In the genomic region with DNA sequence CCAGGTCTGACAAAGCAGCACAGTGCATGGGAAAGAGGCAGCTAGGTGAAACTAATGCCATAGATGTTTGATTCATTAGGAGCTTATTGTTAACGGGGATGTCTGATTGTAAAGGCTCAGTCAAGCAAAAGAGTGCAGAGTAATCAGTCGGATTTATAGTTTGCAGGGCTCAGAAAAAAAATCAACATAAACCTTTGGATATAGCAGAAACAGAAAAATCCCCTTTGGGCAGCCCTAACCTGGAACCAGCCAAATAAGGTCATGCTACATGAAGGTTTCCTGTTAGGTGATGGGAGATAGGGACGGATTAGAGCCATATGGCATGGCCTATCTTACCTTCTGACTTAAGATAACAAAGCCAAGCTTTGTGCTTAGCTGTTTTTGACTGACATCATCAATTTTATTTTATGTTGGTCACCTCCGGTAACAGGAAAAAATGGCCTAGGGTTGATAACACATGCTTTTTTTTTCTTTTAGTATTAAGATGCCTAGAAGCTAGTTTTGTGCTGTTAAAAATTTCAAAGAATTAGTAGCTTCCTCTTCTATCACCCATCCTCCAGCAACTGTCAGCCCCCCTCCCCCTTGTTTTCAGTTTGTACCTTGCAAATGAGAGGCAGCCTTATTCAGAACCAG, we compare ENCODE assay signal across 15 cellular contexts.
DNase-seq lines count a peak whose midpoint lies in the region; ATAC-seq and TF ChIP-seq lines count a peak whose summit lies in the region.
"Had no signal": no experiment of that assay in that cellular context is flagged by ENCODE, and none has a peak within 500 bp of the region (broad histone marks: within the 10 kb centered on the region; RNA-seq: fewer than 3 reads in every experiment).

No MANE protein-coding gene starts in this region.

- H3K27me3 ChIP-seq in OCI-LY1 (ENCODE audit: insufficient read depth, low read length) = no peaks in the 10 kb centered on the region

- no peak for TF ChIP-seq CTCF in OCI-LY1 (IDR thresholded peaks at IDR 0.05; ENCODE audit: low read length)

- DNase-seq in DMS 273 (lab: John Stamatoyannopoulos, UW; ENCODE audit: unreplicated experiment) (peak; percentile 62), DMS 273 treated with DMSO at 0.1 percent for 48 hours (lab: John Stamatoyannopoulos, UW) (no peak), retina (peak; percentile 88), COLO668 (lab: John Stamatoyannopoulos, UW; ENCODE audit: unreplicated experiment) (no peak)
- no peak for DNase-seq in effector memory CD8-positive, alpha-beta T cell
- DNase-seq in activated CD4-positive, alpha-beta T cell treated with anti-CD3 and anti-CD28 coated beads, Interleukin-2, amount 50 U/mL, for 48 hours = no peak
- DNase-seq: activated CD8-positive, alpha-beta memory T cell treated with anti-CD3 and anti-CD28 coated beads, Interleukin-2, amount 50 U/mL, for 4 hours; activated naive CD4-positive, alpha-beta T cell treated with Interleukin-2 at 50 U/mL for 16 hours; CD8-positive, alpha-beta memory T cell; dermis blood vessel endothelial cell; SW 1271 had no signal

- no peaks in the 10 kb centered on the region for H3K79me2 ChIP-seq in OCI-LY1 (ENCODE audit: insufficient read depth, low read length)

- H3F3A ChIP-seq in OCI-LY1 (ENCODE audit: insufficient read depth, low read length) = no peaks in the 10 kb centered on the region

- H3K9me3 Mint-ChIP-seq in effector memory CD8-positive, alpha-beta T cell = peaks cover 0 to under 1% of the 10 kb centered on the region in 2 donors
- H3K9me3 Mint-ChIP-seq in activated T-helper 17 cell treated with anti-CD3 and anti-CD28 coated beads, Interleukin-2, amount 50 U/mL, for 72 hours = no peaks in the 10 kb centered on the region
- H3K9me3 Mint-ChIP-seq: CD8-positive, alpha-beta memory T cell had no signal

- peak overlapping the region; percentile 29; the same call in 1 of the 2 replicates for H3K9ac ChIP-seq in OCI-LY1 (ENCODE audit: low read length)

- peaks cover 9 to 40% of the 10 kb centered on the region in 2 donors for H3K4me1 Mint-ChIP-seq in effector memory CD8-positive, alpha-beta T cell (ENCODE audit: low read depth in 2 of 2)
- H3K4me1 Mint-ChIP-seq in activated T-helper 17 cell treated with anti-CD3 and anti-CD28 coated beads, Interleukin-2, amount 50 U/mL, for 72 hours = peaks cover 6% of the 10 kb centered on the region

- no peaks in the 10 kb centered on the region for H3K27me3 Mint-ChIP-seq in effector memory CD8-positive, alpha-beta T cell
- H3K27me3 Mint-ChIP-seq in activated T-helper 17 cell treated with anti-CD3 and anti-CD28 coated beads, Interleukin-2, amount 50 U/mL, for 72 hours = peaks cover 6% of the 10 kb centered on the region
- H3K27me3 Mint-ChIP-seq: CD8-positive, alpha-beta memory T cell had no signal

- H3K27ac ChIP-seq in OCI-LY1 (ENCODE audit: low read depth, low read length, poor library complexity, severe bottlenecking) = peak overlapping the region; percentile 94
- H3K27ac ChIP-seq: 22Rv1, prostate gland had no signal

- H3K4me3 Mint-ChIP-seq in effector memory CD8-positive, alpha-beta T cell = no peak overlapping the region
- no peak overlapping the region for H3K4me3 Mint-ChIP-seq in activated T-helper 17 cell treated with anti-CD3 and anti-CD28 coated beads, Interleukin-2, amount 50 U/mL, for 72 hours
- H3K4me3 Mint-ChIP-seq: CD8-positive, alpha-beta memory T cell had no signal

- no peaks in the 10 kb centered on the region for H3K36me3 Mint-ChIP-seq in effector memory CD8-positive, alpha-beta T cell (ENCODE audit: insufficient read depth)
- no peaks in the 10 kb centered on the region for H3K36me3 Mint-ChIP-seq in activated T-helper 17 cell treated with anti-CD3 and anti-CD28 coated beads, Interleukin-2, amount 50 U/mL, for 72 hours (ENCODE audit: low read depth)
- H3K36me3 Mint-ChIP-seq: CD8-positive, alpha-beta memory T cell had no signal

- peak overlapping the region in 1 of 2 donors; percentile 83 for H3K27ac Mint-ChIP-seq in effector memory CD8-positive, alpha-beta T cell
- no peak overlapping the region for H3K27ac Mint-ChIP-seq in activated T-helper 17 cell treated with anti-CD3 and anti-CD28 coated beads, Interleukin-2, amount 50 U/mL, for 72 hours

- peak overlapping the region; percentile 77 for H3K4me2 ChIP-seq in OCI-LY1 (ENCODE audit: low read length)

- H2AFZ ChIP-seq in OCI-LY1 (ENCODE audit: low read length) = no peak overlapping the region

- H3K4me1 ChIP-seq in OCI-LY1 (ENCODE audit: insufficient read depth, low read length, severe bottlenecking) = peaks cover 67% of the 10 kb centered on the region
- H3K4me1 ChIP-seq: prostate gland had no signal

- no peaks in the 10 kb centered on the region for H3K9me2 ChIP-seq in OCI-LY1 (ENCODE audit: low read depth, low read length)

- H4K20me1 ChIP-seq in OCI-LY1 (ENCODE audit: insufficient read depth, low read length) = no peaks in the 10 kb centered on the region

- H3K36me3 ChIP-seq in OCI-LY1 (ENCODE audit: insufficient read depth, low read length) = no peaks in the 10 kb centered on the region
- H3K36me3 ChIP-seq: prostate gland had no signal

- H3K9me3 ChIP-seq in OCI-LY1 (ENCODE audit: low read length) = no peaks in the 10 kb centered on the region
- H3K9me3 ChIP-seq: prostate gland had no signal

- H3K4me3 ChIP-seq in OCI-LY1 (ENCODE audit: low read depth, low read length, poor library complexity, severe bottlenecking) = peak overlapping the region; percentile 44
- H3K4me3 ChIP-seq: prostate gland had no signal

- ATAC-seq in effector memory CD8-positive, alpha-beta T cell (replicated peaks) = peak; percentile 35
- ATAC-seq in activated T-helper 17 cell treated with anti-CD3 and anti-CD28 coated beads, Interleukin-2, amount 50 U/mL, for 72 hours (replicated peaks) = no peak

Comparison
In these comparisons a context has a peak if more than half of its experiments do, and no peak if none do; other contexts are left out.
1. DNase-seq: peak in DMS 273 (single experiment) and retina (single experiment); none in DMS 273 treated with DMSO at 0.1 percent for 48 hours (single experiment), effector memory CD8-positive, alpha-beta T cell (0 of 3), activated CD4-positive, alpha-beta T cell treated with anti-CD3 and anti-CD28 coated beads, Interleukin-2, amount 50 U/mL, for 48 hours (0 of 2) and COLO668 (single experiment).